ENCODE assay signal across 7 cellular contexts in genomic region chr7:151631149-151631967, GRCh38.
A peak's percentile ranks its signal among the peaks of the same experiment; 100 is the strongest.
DNase-seq lines count a peak whose midpoint lies in the region; ATAC-seq and TF ChIP-seq lines count a peak whose summit lies in the region.

No MANE protein-coding gene starts in this region.

- H3K9ac ChIP-seq in ES-I3 (ENCODE audit: low read depth, low read length): peak overlapping the region; percentile 98
- peak overlapping the region; percentile 54 for H3K9ac ChIP-seq in rectal smooth muscle tissue (ENCODE audit: low read length)

- DNase-seq in M059J (ENCODE audit: low read depth): peak; percentile 55
- no peak for DNase-seq in activated CD4-positive, alpha-beta memory T cell treated with anti-CD3 and anti-CD28 coated beads for 36 hours
- peak in 1 of 2 donors; percentile 55 for DNase-seq in foreskin keratinocyte
- no peak for DNase-seq in midbrain (lab: John Stamatoyannopoulos, UW)

- H3K9me3 Mint-ChIP-seq in activated CD4-positive, alpha-beta memory T cell treated with anti-CD3 and anti-CD28 coated beads for 36 hours: peaks cover 5% of the 10 kb centered on the region

- H3K27me3 ChIP-seq in foreskin keratinocyte (no peaks in the 10 kb centered on the region), rectal smooth muscle tissue (ENCODE audit: control insufficient read depth, insufficient read depth, low read length) (no peaks in the 10 kb centered on the region)

- TF ChIP-seq CTCF in foreskin keratinocyte (conservative IDR thresholded peaks at IDR 0.05): peak; percentile 17

- peaks cover 3% of the 10 kb centered on the region; the same call in 1 of the 2 replicates for H3K9me3 ChIP-seq in ES-I3 (ENCODE audit: control insufficient read depth, insufficient read depth, low read length)

- CTCF ChIA-PET in activated CD4-positive, alpha-beta memory T cell treated with anti-CD3 and anti-CD28 coated beads for 36 hours (lab: Charles Lee): interaction anchor here (0.9 to 5.5 kb wide), 18 partner anchors 8 to 263 kb away, joined by 3 to 62 read pairs (median 4); partner anchors contain the start of gene RHEB

- ATAC-seq in GM21528 (IDR thresholded peaks at IDR 0.05; ENCODE audit: low FRiP score, unreplicated experiment) (peak; percentile 18), foreskin keratinocyte (peak; percentile 38)

- POLR2A ChIA-PET in activated CD4-positive, alpha-beta memory T cell treated with anti-CD3 and anti-CD28 coated beads for 36 hours (lab: Charles Lee): interaction anchor here (0.6 to 3.3 kb wide), 7 partner anchors 7 to 146 kb away, joined by 3 to 25 read pairs (median 3); partner anchors contain the start of gene RHEB

- H3K4me1 Mint-ChIP-seq in activated CD4-positive, alpha-beta memory T cell treated with anti-CD3 and anti-CD28 coated beads for 36 hours (ENCODE audit: low read depth): peaks cover 21% of the 10 kb centered on the region

- H3K4me1 ChIP-seq in ES-I3 (ENCODE audit: insufficient read depth, low read length) (peaks cover 33% of the 10 kb centered on the region), foreskin keratinocyte (peaks cover 3% of the 10 kb centered on the region), rectal smooth muscle tissue (ENCODE audit: control insufficient read depth, insufficient read depth, low read length) (peaks cover 26% of the 10 kb centered on the region)

- no peaks in the 10 kb centered on the region for H3K36me3 ChIP-seq in ES-I3 (ENCODE audit: insufficient read depth, low read length)
- no peaks in the 10 kb centered on the region for H3K36me3 ChIP-seq in rectal smooth muscle tissue (ENCODE audit: control insufficient read depth, insufficient read depth, low read length)

- H3K4me3 Mint-ChIP-seq in activated CD4-positive, alpha-beta memory T cell treated with anti-CD3 and anti-CD28 coated beads for 36 hours: peak overlapping the region; percentile 78

- H3K4me3 ChIP-seq in rectal smooth muscle tissue (ENCODE audit: low read length): peak overlapping the region; percentile 71

- intact Hi-C loops in activated CD4-positive, alpha-beta memory T cell treated with anti-CD3 and anti-CD28 coated beads for 36 hours (cut with micrococcal nuclease): loop anchor here (5.0 kb wide), 1 partner anchor 279 kb away; no protein-coding TSS in a partner anchor

- H3K27ac ChIP-seq in foreskin keratinocyte (peak overlapping the region; percentile 34), rectal smooth muscle tissue (ENCODE audit: low read depth, low read length) (peak overlapping the region; percentile 81)

- H3K27ac Mint-ChIP-seq in activated CD4-positive, alpha-beta memory T cell treated with anti-CD3 and anti-CD28 coated beads for 36 hours: peak overlapping the region; percentile 80

- peaks cover 4% of the 10 kb centered on the region for H3K36me3 Mint-ChIP-seq in activated CD4-positive, alpha-beta memory T cell treated with anti-CD3 and anti-CD28 coated beads for 36 hours

- no peaks in the 10 kb centered on the region for H3K27me3 Mint-ChIP-seq in activated CD4-positive, alpha-beta memory T cell treated with anti-CD3 and anti-CD28 coated beads for 36 hours
